ENCODE assay signal across 15 cellular contexts in genomic region chr3:194585880-194586281, GRCh38. TPM values are rescaled to one million over a fixed set of nuclear protein-coding genes. Genes with fewer than 3 reads are reported as not detected.
A peak's percentile ranks its signal among the peaks of the same experiment; 100 is the strongest.
DNase-seq lines count a peak whose midpoint lies in the region; ATAC-seq and TF ChIP-seq lines count a peak whose summit lies in the region.
"Had no signal": no experiment of that assay in that cellular context is flagged by ENCODE, and none has a peak within 500 bp of the region (broad histone marks: within the 10 kb centered on the region; RNA-seq: fewer than 3 reads in every experiment).

No MANE protein-coding gene starts in this region.

- TF ChIP-seq CTCF in foreskin fibroblast (IDR thresholded peaks at IDR 0.05; ENCODE audit: low read depth, low read length): no peak

- peaks cover 7% of the 10 kb centered on the region for H3K36me3 Mint-ChIP-seq in activated CD8-positive, alpha-beta memory T cell treated with anti-CD3 and anti-CD28 coated beads, Interleukin-2, amount 10 ng/mL, durations not matched to agents 7 days and 5 days
- H3K36me3 Mint-ChIP-seq in activated T-helper 1 cell treated with anti-CD3 and anti-CD28 coated beads, Interleukin-12 subunit alpha, Interleukin-12 subunit beta, Interleukin-2, Interleukin-4 antibody, amounts not matched to agents 30 ng/mL and 10 ng/mL and 1 ng/mL, durations not matched to agents 14 hours and 24 hours and 36 hours (ENCODE audit: low read depth): peaks cover 9% of the 10 kb centered on the region

- intact Hi-C loops in activated T-helper 1 cell treated with anti-CD3 and anti-CD28 coated beads, Interleukin-12 subunit alpha, Interleukin-12 subunit beta, Interleukin-2, Interleukin-4 antibody, amounts not matched to agents 30 ng/mL and 10 ng/mL and 1 ng/mL, durations not matched to agents 14 hours and 24 hours and 36 hours (cut with micrococcal nuclease): loop anchor here (2.0 to 10.0 kb wide), 3 partner anchors 65 to 959 kb away; partner anchors contain the start of gene PPP1R2

- peak overlapping the region; percentile 8 for H3K4me3 Mint-ChIP-seq in activated CD8-positive, alpha-beta memory T cell treated with anti-CD3 and anti-CD28 coated beads, Interleukin-2, amount 10 ng/mL, durations not matched to agents 7 days and 5 days
- peak overlapping the region; percentile 98 for H3K4me3 Mint-ChIP-seq in activated T-helper 1 cell treated with anti-CD3 and anti-CD28 coated beads, Interleukin-12 subunit alpha, Interleukin-12 subunit beta, Interleukin-2, Interleukin-4 antibody, amounts not matched to agents 30 ng/mL and 10 ng/mL and 1 ng/mL, durations not matched to agents 14 hours and 24 hours and 36 hours
- H3K4me3 Mint-ChIP-seq: CD8-positive, alpha-beta T cell had no signal

- no peaks in the 10 kb centered on the region for H3K9me3 Mint-ChIP-seq in activated CD8-positive, alpha-beta memory T cell treated with anti-CD3 and anti-CD28 coated beads, Interleukin-2, amount 10 ng/mL, durations not matched to agents 7 days and 5 days (ENCODE audit: low read depth)
- no peaks in the 10 kb centered on the region for H3K9me3 Mint-ChIP-seq in activated T-helper 1 cell treated with anti-CD3 and anti-CD28 coated beads, Interleukin-12 subunit alpha, Interleukin-12 subunit beta, Interleukin-2, Interleukin-4 antibody, amounts not matched to agents 30 ng/mL and 10 ng/mL and 1 ng/mL, durations not matched to agents 14 hours and 24 hours and 36 hours

- no peak for DNase-seq in activated CD8-positive, alpha-beta memory T cell treated with anti-CD3 and anti-CD28 coated beads, Interleukin-2, amount 10 ng/mL, durations not matched to agents 7 days and 5 days
- no peak for DNase-seq in activated CD8-positive, alpha-beta memory T cell treated with anti-CD3 and anti-CD28 coated beads for 24 hours
- no peak for DNase-seq in activated T-helper 1 cell treated with anti-CD3 and anti-CD28 coated beads, Interleukin-12 subunit alpha, Interleukin-12 subunit beta, Interleukin-2, Interleukin-4 antibody, amounts not matched to agents 30 ng/mL and 10 ng/mL and 1 ng/mL, durations not matched to agents 14 hours and 24 hours and 36 hours (ENCODE audit: low spot score)
- DNase-seq in islet precursor cell (peak; percentile 71), substantia nigra (lab: John Stamatoyannopoulos, UW) (peak in 4 of 49 donors; percentile 11 to 35 (median 14)), DMS153 (lab: John Stamatoyannopoulos, UW) (no peak), foreskin fibroblast (no peak), hippocampal formation (lab: John Stamatoyannopoulos, UW) (no peak)
- DNase-seq: CD8-positive, alpha-beta T cell; NCI-H1694 treated with DMSO at 0.1 percent for 48 hours; NCI-H510A treated with DMSO at 0.1 percent for 48 hours; spleen; stomach had no signal

- CTCF ChIA-PET in activated CD8-positive, alpha-beta memory T cell treated with anti-CD3 and anti-CD28 coated beads, Interleukin-2, amount 10 ng/mL, durations not matched to agents 7 days and 5 days (lab: Charles Lee): interaction anchor here (1.5 to 2.6 kb wide), 3 partner anchors 8 to 100 kb away, joined by 3 to 10 read pairs (median 8); no protein-coding TSS in a partner anchor

- peak overlapping the region; percentile 57 for H3K27ac ChIP-seq in substantia nigra (ENCODE audit: low read depth, low read length, poor library complexity, severe bottlenecking)
- H3K27ac ChIP-seq: HL-60 had no signal

- H3K4me1 Mint-ChIP-seq in activated CD8-positive, alpha-beta memory T cell treated with anti-CD3 and anti-CD28 coated beads, Interleukin-2, amount 10 ng/mL, durations not matched to agents 7 days and 5 days: peaks cover 31% of the 10 kb centered on the region
- H3K4me1 Mint-ChIP-seq in activated T-helper 1 cell treated with anti-CD3 and anti-CD28 coated beads, Interleukin-12 subunit alpha, Interleukin-12 subunit beta, Interleukin-2, Interleukin-4 antibody, amounts not matched to agents 30 ng/mL and 10 ng/mL and 1 ng/mL, durations not matched to agents 14 hours and 24 hours and 36 hours (ENCODE audit: low read depth): peaks cover 34% of the 10 kb centered on the region

- H3K4me3 ChIP-seq in foreskin fibroblast (ENCODE audit: low read depth in 1 of 2, low read length in 2 of 2): no peak overlapping the region
- H3K4me3 ChIP-seq: A549, spleen, stomach had no signal

- H3K27me3 Mint-ChIP-seq in activated CD8-positive, alpha-beta memory T cell treated with anti-CD3 and anti-CD28 coated beads, Interleukin-2, amount 10 ng/mL, durations not matched to agents 7 days and 5 days: no peaks in the 10 kb centered on the region
- H3K27me3 Mint-ChIP-seq in activated T-helper 1 cell treated with anti-CD3 and anti-CD28 coated beads, Interleukin-12 subunit alpha, Interleukin-12 subunit beta, Interleukin-2, Interleukin-4 antibody, amounts not matched to agents 30 ng/mL and 10 ng/mL and 1 ng/mL, durations not matched to agents 14 hours and 24 hours and 36 hours (ENCODE audit: insufficient read depth): peaks cover 7% of the 10 kb centered on the region

- ATAC-seq in activated CD8-positive, alpha-beta memory T cell treated with anti-CD3 and anti-CD28 coated beads, Interleukin-2, amount 10 ng/mL, durations not matched to agents 7 days and 5 days: no peak
- ATAC-seq: A549; CD8-positive, alpha-beta T cell had no signal

- H3K27ac Mint-ChIP-seq in activated CD8-positive, alpha-beta memory T cell treated with anti-CD3 and anti-CD28 coated beads, Interleukin-2, amount 10 ng/mL, durations not matched to agents 7 days and 5 days: no peak overlapping the region
- peak overlapping the region; percentile 7 for H3K27ac Mint-ChIP-seq in activated T-helper 1 cell treated with anti-CD3 and anti-CD28 coated beads, Interleukin-12 subunit alpha, Interleukin-12 subunit beta, Interleukin-2, Interleukin-4 antibody, amounts not matched to agents 30 ng/mL and 10 ng/mL and 1 ng/mL, durations not matched to agents 14 hours and 24 hours and 36 hours

RNA-seq across cellular contexts. Expression of gene TMEM44, which starts 47.3 kb away (rescaled TPM):
- total RNA-seq in activated CD8-positive, alpha-beta memory T cell treated with anti-CD3 and anti-CD28 coated beads, Interleukin-2, amount 10 ng/mL, durations not matched to agents 7 days and 5 days: 10 to 100 TPM; 15.3 to 15.9 TPM
- total RNA-seq in activated T-helper 1 cell treated with anti-CD3 and anti-CD28 coated beads, Interleukin-12 subunit alpha, Interleukin-12 subunit beta, Interleukin-2, Interleukin-4 antibody, amounts not matched to agents 30 ng/mL and 10 ng/mL and 1 ng/mL, durations not matched to agents 14 hours and 24 hours and 36 hours: 2.1 and 2.4 TPM in 2 replicates
